ENCODE assay signal across 25 cellular contexts in genomic region chr19:14054099-14054498, GRCh38. TPM values are rescaled to one million over a fixed set of nuclear protein-coding genes. Genes with fewer than 3 reads are reported as not detected.
A peak's percentile ranks its signal among the peaks of the same experiment; 100 is the strongest.
DNase-seq lines count a peak whose midpoint lies in the region; ATAC-seq and TF ChIP-seq lines count a peak whose summit lies in the region.
"Had no signal": no experiment of that assay in that cellular context is flagged by ENCODE, and none has a peak within 500 bp of the region (broad histone marks: within the 10 kb centered on the region; RNA-seq: fewer than 3 reads in every experiment).

No MANE protein-coding gene starts in this region.

- H3K36me3 Mint-ChIP-seq in T-helper 1 cell treated with Interleukin-12 subunit alpha and Interleukin-12 subunit beta and Interleukin-4 antibody, amounts not matched to agents 30 μg/mL and 1 μg/mL, for 36 hours (ENCODE audit: low read depth) = peaks cover 30% of the 10 kb centered on the region
- H3K36me3 Mint-ChIP-seq in memory B cell = peaks cover 33% of the 10 kb centered on the region
- peaks cover 42% of the 10 kb centered on the region for H3K36me3 Mint-ChIP-seq in stimulated activated effector memory CD8-positive, alpha-beta T cell treated with anti-CD3 and anti-CD28 coated beads, Interleukin-12 subunit alpha, Interleukin-12 subunit beta, amount 100 ng/mL, for 72 hours

- H3K27ac ChIP-seq in SK-N-MC = 0 out of 2 replicates have a peak overlapping the region, but pooled peaks have one; percentile 9
- no peak overlapping the region for H3K27ac ChIP-seq in right lobe of liver
- H3K27ac ChIP-seq: 22Rv1, BLaER1 had no signal

- peaks cover 5% of the 10 kb centered on the region for H3K9me3 Mint-ChIP-seq in T-helper 1 cell treated with Interleukin-12 subunit alpha and Interleukin-12 subunit beta and Interleukin-4 antibody, amounts not matched to agents 30 μg/mL and 1 μg/mL, for 36 hours
- H3K9me3 Mint-ChIP-seq in memory B cell = no peaks in the 10 kb centered on the region
- H3K9me3 Mint-ChIP-seq in stimulated activated effector memory CD8-positive, alpha-beta T cell treated with anti-CD3 and anti-CD28 coated beads, Interleukin-12 subunit alpha, Interleukin-12 subunit beta, amount 100 ng/mL, for 72 hours = no peaks in the 10 kb centered on the region

- no peaks in the 10 kb centered on the region for H3K27me3 ChIP-seq in right lobe of liver

- 89% methylated on average over 6 of the region's 6 CpGs for WGBS in right lobe of liver (ENCODE audit: insufficient coverage, low coverage, low lambda C conversion rate, missing lambda C conversion rate)

- H3K27me3 Mint-ChIP-seq in T-helper 1 cell treated with Interleukin-12 subunit alpha and Interleukin-12 subunit beta and Interleukin-4 antibody, amounts not matched to agents 30 μg/mL and 1 μg/mL, for 36 hours (ENCODE audit: low read depth) = peaks cover 23% of the 10 kb centered on the region
- peaks cover 19% of the 10 kb centered on the region for H3K27me3 Mint-ChIP-seq in memory B cell

- intact Hi-C loops in right lobe of liver (cut with DNase I) = loop anchor here in 1 of 2 donors (10.0 kb wide), 1 partner anchor 169 kb away; no protein-coding TSS in a partner anchor

- no peak overlapping the region for H3K4me3 ChIP-seq in SK-N-MC
- no peak overlapping the region for H3K4me3 ChIP-seq in right lobe of liver
- H3K4me3 ChIP-seq: BLaER1 had no signal

- H3K4me3 Mint-ChIP-seq in T-helper 1 cell treated with Interleukin-12 subunit alpha and Interleukin-12 subunit beta and Interleukin-4 antibody, amounts not matched to agents 30 μg/mL and 1 μg/mL, for 36 hours = no peak overlapping the region
- no peak overlapping the region for H3K4me3 Mint-ChIP-seq in memory B cell
- no peak overlapping the region for H3K4me3 Mint-ChIP-seq in stimulated activated effector memory CD8-positive, alpha-beta T cell treated with anti-CD3 and anti-CD28 coated beads, Interleukin-12 subunit alpha, Interleukin-12 subunit beta, amount 100 ng/mL, for 72 hours
- H3K4me3 Mint-ChIP-seq: IgD-negative memory B cell had no signal

- H3K27ac Mint-ChIP-seq in T-helper 1 cell treated with Interleukin-12 subunit alpha and Interleukin-12 subunit beta and Interleukin-4 antibody, amounts not matched to agents 30 μg/mL and 1 μg/mL, for 36 hours = peak overlapping the region; percentile 8
- peak overlapping the region; percentile 51 for H3K27ac Mint-ChIP-seq in memory B cell
- peak overlapping the region; percentile 38 for H3K27ac Mint-ChIP-seq in stimulated activated effector memory CD8-positive, alpha-beta T cell treated with anti-CD3 and anti-CD28 coated beads, Interleukin-12 subunit alpha, Interleukin-12 subunit beta, amount 100 ng/mL, for 72 hours

- ATAC-seq in memory B cell (ENCODE audit: low read depth) (no peak), HG03571 (IDR thresholded peaks at IDR 0.05; ENCODE audit: unreplicated experiment) (no peak), GM18505 (IDR thresholded peaks at IDR 0.05; ENCODE audit: unreplicated experiment) (no peak), right lobe of liver (no peak)
- no peak for ATAC-seq in stimulated activated effector memory CD8-positive, alpha-beta T cell treated with anti-CD3 and anti-CD28 coated beads, Interleukin-12 subunit alpha, Interleukin-12 subunit beta, amount 100 ng/mL, for 72 hours
- ATAC-seq: Right ventricle myocardium inferior had no signal

- peaks cover 7% of the 10 kb centered on the region; the same call in 1 of the 2 replicates for H3K36me3 ChIP-seq in SK-N-MC (ENCODE audit: insufficient read depth, low read length)
- peaks cover 0 to 13% (median 5%) of the 10 kb centered on the region in 4 donors for H3K36me3 ChIP-seq in right lobe of liver

- no peak overlapping the region for H3K9ac ChIP-seq in SK-N-MC (ENCODE audit: insufficient read length)
- H3K9ac ChIP-seq: BLaER1 had no signal

- TF ChIP-seq POLR2A in GM18505 (IDR thresholded peaks at IDR 0.05; ENCODE audit: borderline replicate concordance, extremely low read depth, insufficient read depth, insufficient read length) (no peak), right lobe of liver (IDR thresholded peaks at IDR 0.05) (no peak)

- H3K9me3 ChIP-seq in SK-N-MC (ENCODE audit: low read depth, low read length) (no peaks in the 10 kb centered on the region), right lobe of liver (no peaks in the 10 kb centered on the region)
- H3K9me3 ChIP-seq: BLaER1 had no signal

- DNase-seq in T-helper 1 cell (no peak), SK-N-MC (ENCODE audit: low read depth, low spot score) (no peak), memory B cell (ENCODE audit: low spot score in 2 of 2) (no peak), right lobe of liver (no peak)
- DNase-seq in stimulated activated effector memory CD8-positive, alpha-beta T cell treated with anti-CD3 and anti-CD28 coated beads, Interleukin-12 subunit alpha, Interleukin-12 subunit beta, amount 100 ng/mL, for 72 hours (ENCODE audit: low spot score in 2 of 2) = no peak
- DNase-seq: ACHN, EL, GF-D8, Karpas-422, MV-4-11, NCI-H1694 treated with DMSO at 0.1 percent for 48 hours, NCI-H2081 treated with DMSO at 0.1 percent for 48 hours, NCI-H2171 treated with DMSO at 0.1 percent for 48 hours, NCI-H526, OCI-M1 had no signal

- H3K4me1 Mint-ChIP-seq in T-helper 1 cell treated with Interleukin-12 subunit alpha and Interleukin-12 subunit beta and Interleukin-4 antibody, amounts not matched to agents 30 μg/mL and 1 μg/mL, for 36 hours (ENCODE audit: low read depth) = peaks cover 16% of the 10 kb centered on the region
- peaks cover 20% of the 10 kb centered on the region for H3K4me1 Mint-ChIP-seq in memory B cell
- peaks cover 38% of the 10 kb centered on the region for H3K4me1 Mint-ChIP-seq in stimulated activated effector memory CD8-positive, alpha-beta T cell treated with anti-CD3 and anti-CD28 coated beads, Interleukin-12 subunit alpha, Interleukin-12 subunit beta, amount 100 ng/mL, for 72 hours

- TF ChIP-seq CTCF in right lobe of liver (IDR thresholded peaks at IDR 0.05) = no peak

- peaks cover 0 to 3% (median 1%) of the 10 kb centered on the region in 4 donors for H3K4me1 ChIP-seq in right lobe of liver

RNA-seq across cellular contexts. Expression of gene PALM3, which starts 7.8 kb away (rescaled TPM):
- total RNA-seq in right lobe of liver = 10 to 100 TPM in 4 of 6 experiments, 1 to 10 TPM in 2; 5.3 to 33.9 (median 17.0) TPM
- total RNA-seq: SK-MEL-5 had no signal

RNA-seq across cellular contexts. Expression of gene MISP3, which starts 18.5 kb away (rescaled TPM):
- total RNA-seq in right lobe of liver = 10 to 100 TPM in 1 of 6 experiments, 1 to 10 TPM in 5; 3.6 to 12.0 (median 6.1) TPM

RNA-seq across cellular contexts. Expression of gene IL27RA, which starts 22.5 kb away (rescaled TPM):
- total RNA-seq in right lobe of liver = 1 to 10 TPM; 1.1 to 3.0 (median 1.5) TPM

RNA-seq across cellular contexts. Expression of gene RLN3, which starts 26.2 kb away (rescaled TPM):
- total RNA-seq in right lobe of liver = not detected
- total RNA-seq: H4, M059J, Right ventricle myocardium inferior, SK-MEL-5 had no signal

RNA-seq across cellular contexts. Expression of gene C19orf67, which starts 31.5 kb away (rescaled TPM):
- total RNA-seq in right lobe of liver = under 1 TPM in 1 of 6 experiments, not detected in 5; 0.27 TPM
- total RNA-seq: H4, M059J, Right ventricle myocardium inferior, SK-MEL-5 had no signal
